Comparison of ENCODE assay signal across 28 cellular contexts in genomic region chrX:115522955-115523354, GRCh38. TPM values are rescaled to one million over a fixed set of nuclear protein-coding genes. Genes with fewer than 3 reads are reported as not detected.
"Had no signal": no experiment of that assay in that cellular context is flagged by ENCODE, and none has a peak within 500 bp of the region (broad histone marks: within the 10 kb centered on the region; RNA-seq: fewer than 3 reads in every experiment).

No MANE protein-coding gene starts in this region.

- H3K36me3 ChIP-seq: brain microvascular endothelial cell, esophagus squamous epithelium, gastroesophageal sphincter, heart right ventricle, WERI-Rb-1 had no signal

- H3K4me1 ChIP-seq: esophagus squamous epithelium, gastroesophageal sphincter, heart right ventricle had no signal

- H3K4me3 ChIP-seq: coronary artery, esophagus squamous epithelium, gastroesophageal sphincter, heart right ventricle, hepatocyte had no signal

- ATAC-seq: activated CD4-positive, CD25-positive, alpha-beta regulatory T cell treated with anti-CD3 and anti-CD28 coated beads, Interleukin-2, amount 50 U/mL, for 24 hours; activated CD8-positive, alpha-beta T cell treated with anti-CD3 and anti-CD28 coated beads for 36 hours; activated T-cell treated with anti-CD3 and anti-CD28 coated beads, Interleukin-2, amount 50 U/mL, for 4 hours; activated T-helper 17 cell treated with anti-CD3 and anti-CD28 coated beads, Interleukin-2, amount 50 U/mL, for 72 hours; effector memory CD8-positive, alpha-beta T cell; gastroesophageal sphincter; heart right ventricle had no signal

- H3K27me3 ChIP-seq: brain microvascular endothelial cell, esophagus squamous epithelium, gastroesophageal sphincter, hepatocyte had no signal

- DNase-seq: activated B cell treated with CpG ODN at 0.5 μM for 24 hours; activated CD4-positive, alpha-beta T cell treated with anti-CD3 and anti-CD28 coated beads for 48 hours; activated CD4-positive, alpha-beta T cell treated with anti-CD3 and anti-CD28 coated beads, Interleukin-2, amount 50 U/mL, for 1 hour; activated CD4-positive, alpha-beta T cell treated with anti-CD3 and anti-CD28 coated beads, Interleukin-2, amount 50 U/mL, for 48 hours; activated CD8-positive, alpha-beta memory T cell treated with anti-CD3 and anti-CD28 coated beads for 24 hours; activated CD8-positive, alpha-beta T cell treated with anti-CD3 and anti-CD28 coated beads for 36 hours; activated effector memory CD4-positive, alpha-beta T cell treated with Interleukin-2 at 50 U/mL for 16 hours; activated gamma-delta T cell treated with Interleukin-2 at 50 U/mL for 16 hours; activated naive CD4-positive, alpha-beta T cell treated with anti-CD3 and anti-CD28 coated beads, Interleukin-2, amount 50 U/mL, for 16 hours; activated naive CD4-positive, alpha-beta T cell treated with Interleukin-2 at 50 U/mL for 16 hours; activated T-cell treated with anti-CD3 and anti-CD28 coated beads, Interleukin-2, amount 50 U/mL, for 4 hours; amniotic stem cell; anterior cingulate cortex; brain microvascular endothelial cell; effector CD4-positive, alpha-beta T cell; effector memory CD8-positive, alpha-beta T cell; esophagus squamous epithelium; foreskin melanocyte; heart right ventricle; T1000; WERI-Rb-1 had no signal

- H3K4me2 ChIP-seq: hepatocyte had no signal

- H3K9me3 ChIP-seq: esophagus squamous epithelium, gastroesophageal sphincter, heart right ventricle had no signal

- H3K27ac ChIP-seq: brain microvascular endothelial cell, coronary artery, epithelial cell of prostate, esophagus squamous epithelium, gastroesophageal sphincter, heart right ventricle, hepatocyte, WERI-Rb-1 had no signal

- FAIRE-seq: bronchial epithelial cell had no signal

- H3K79me2 ChIP-seq: hepatocyte had no signal

- H2AFZ ChIP-seq: hepatocyte had no signal

RNA-seq across cellular contexts. Expression of gene PLS3, which starts 38.0 kb away (rescaled TPM):
- total RNA-seq: activated B cell treated with CpG ODN at 0.5 μM for 24 hours had no signal
